Comparison of ENCODE assay signal across 17 cellular contexts in the genomic region with DNA sequence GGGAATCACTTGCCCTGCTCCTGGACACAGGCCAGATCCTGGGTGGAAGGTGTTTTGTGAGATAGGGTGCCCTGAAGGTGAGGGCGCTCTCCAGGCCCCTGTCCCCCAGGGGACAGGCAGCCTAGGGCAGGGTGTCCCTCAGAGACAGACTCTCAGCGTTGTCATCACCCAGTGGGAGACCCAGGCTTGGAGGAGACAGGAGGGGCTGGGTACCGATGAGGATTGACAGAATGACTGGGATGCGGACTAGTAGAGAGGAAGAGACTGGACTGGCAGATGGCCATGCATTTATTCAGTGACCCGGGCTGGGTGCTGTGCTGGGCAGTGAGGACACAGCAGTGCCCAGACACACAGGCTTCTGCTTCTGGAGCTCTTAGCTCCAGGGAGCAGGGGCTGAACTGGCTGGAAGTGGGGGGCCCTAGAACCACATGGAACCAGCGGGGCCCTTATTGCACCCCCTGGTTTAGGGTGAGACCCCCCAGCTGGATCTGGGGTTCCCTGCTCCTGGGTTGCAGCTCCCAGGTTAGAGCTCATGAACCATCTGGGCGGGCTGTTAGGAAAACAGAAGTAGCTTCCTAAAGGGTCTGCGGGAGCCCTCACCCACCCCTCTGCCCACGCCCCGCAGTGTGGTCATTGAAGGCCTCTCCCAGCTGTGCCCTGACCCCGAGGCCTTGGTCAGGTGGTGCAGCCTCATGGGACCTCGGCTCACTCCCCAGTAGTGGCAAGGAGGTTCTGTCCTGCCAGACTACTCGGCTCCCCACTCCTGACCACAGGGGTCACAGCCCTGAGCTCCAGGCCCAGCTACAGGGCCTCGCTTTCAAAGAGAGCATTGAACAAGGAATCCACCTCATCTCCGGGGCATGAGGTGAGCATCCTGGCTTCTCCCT.
A peak's percentile ranks its signal among the peaks of the same experiment; 100 is the strongest.
DNase-seq lines count a peak whose midpoint lies in the region; ATAC-seq and TF ChIP-seq lines count a peak whose summit lies in the region.
"Had no signal": no experiment of that assay in that cellular context is flagged by ENCODE, and none has a peak within 500 bp of the region (broad histone marks: within the 10 kb centered on the region; RNA-seq: fewer than 3 reads in every experiment).

No MANE protein-coding gene starts in this region.

- TF ChIP-seq CTCF in spleen (IDR thresholded peaks at IDR 0.05 in 8 of 11, conservative IDR thresholded peaks at IDR 0.05 in 3 of 11) = no peak

- H3K9me3 Mint-ChIP-seq in effector memory CD8-positive, alpha-beta T cell = no peaks in the 10 kb centered on the region
- H3K9me3 Mint-ChIP-seq: H9 had no signal

- peaks cover 15% of the 10 kb centered on the region for H3K4me1 ChIP-seq in NT2/D1 (ENCODE audit: insufficient read depth, insufficient read length)
- H3K4me1 ChIP-seq in spleen = peaks cover 13 to 43% (median 38%) of the 10 kb centered on the region in 6 donors

- ATAC-seq in effector memory CD8-positive, alpha-beta T cell (replicated peaks) = no peak
- no peak for ATAC-seq in GM19324 (IDR thresholded peaks at IDR 0.05; ENCODE audit: low FRiP score, unreplicated experiment)
- no peak for ATAC-seq in T-helper 17 cell

- H3K4me3 ChIP-seq in NT2/D1 (ENCODE audit: insufficient read length, low read depth) = no peak overlapping the region
- H3K4me3 ChIP-seq in spleen = no peak overlapping the region
- H3K4me3 ChIP-seq: PC-9 had no signal

- peak overlapping the region; percentile 27 to 78 for H3K27ac Mint-ChIP-seq in effector memory CD8-positive, alpha-beta T cell
- H3K27ac Mint-ChIP-seq in T-helper 17 cell = no peak overlapping the region

- peaks cover 11% of the 10 kb centered on the region for H3K36me3 Mint-ChIP-seq in effector memory CD8-positive, alpha-beta T cell (ENCODE audit: insufficient read depth)
- H3K36me3 Mint-ChIP-seq in T-helper 17 cell (ENCODE audit: low read depth) = peaks cover 2% of the 10 kb centered on the region

- no peak overlapping the region for H3K27ac ChIP-seq in spleen
- H3K27ac ChIP-seq: HL-60, KMS-11, PC-9, RWPE1 had no signal

- no peak overlapping the region for H3K4me3 Mint-ChIP-seq in effector memory CD8-positive, alpha-beta T cell
- H3K4me3 Mint-ChIP-seq in T-helper 17 cell = no peak overlapping the region
- H3K4me3 Mint-ChIP-seq: H9 had no signal

- H3K36me3 ChIP-seq in NT2/D1 (ENCODE audit: insufficient read depth, insufficient read length, low read length) (no peaks in the 10 kb centered on the region), spleen (peaks cover 0 to 18% (median 0%) of the 10 kb centered on the region in 6 donors)

- no peaks in the 10 kb centered on the region for H3K27me3 Mint-ChIP-seq in effector memory CD8-positive, alpha-beta T cell
- H3K27me3 Mint-ChIP-seq in T-helper 17 cell = peaks cover 17% of the 10 kb centered on the region

- no peaks in the 10 kb centered on the region for H3K9me3 ChIP-seq in NT2/D1 (ENCODE audit: insufficient read depth, low read length)
- no peaks in the 10 kb centered on the region for H3K9me3 ChIP-seq in spleen
- no peaks in the 10 kb centered on the region for H3K9me3 ChIP-seq in T-helper 17 cell (ENCODE audit: control insufficient read depth, low read length, poor library complexity, severe bottlenecking)

- H3K4me1 Mint-ChIP-seq in effector memory CD8-positive, alpha-beta T cell (ENCODE audit: low read depth in 2 of 2) = peaks cover 22 to 28% of the 10 kb centered on the region in 2 donors
- peaks cover 12% of the 10 kb centered on the region for H3K4me1 Mint-ChIP-seq in T-helper 17 cell

- peak overlapping the region; percentile 21 for H3K9ac ChIP-seq in NT2/D1 (ENCODE audit: insufficient read length, low read depth)
- H3K9ac ChIP-seq: KMS-11 had no signal

- peaks cover 18% of the 10 kb centered on the region for H3K27me3 ChIP-seq in NT2/D1 (ENCODE audit: insufficient read depth, insufficient read length)
- H3K27me3 ChIP-seq in spleen (replicated peaks in 1 of 7) = peaks cover 0 to 20% (median 8%) of the 10 kb centered on the region in 7 donors

- 66 to 90% (median 82%) methylated on average over 11 to 15 of the region's 15 CpGs for WGBS in spleen, 5 donors

- intact Hi-C loops in spleen (cut with DNase I; ENCODE audit: low total_unique reads) = no loop called here

- DNase-seq in NT2/D1 (ENCODE audit: low read depth, low spot score) (no peak), myocyte (ENCODE audit: low read depth) (peak; percentile 41), spleen (peak; percentile 63), NCI-H2196 treated with DMSO at 0.1 percent for 48 hours (lab: John Stamatoyannopoulos, UW; ENCODE audit: unreplicated experiment) (no peak), T-helper 17 cell (no peak), NCI-H2227 treated with DMSO at 0.1 percent for 48 hours (lab: John Stamatoyannopoulos, UW) (no peak)
- DNase-seq in effector memory CD8-positive, alpha-beta T cell = no peak
- DNase-seq: DMS79 treated with DMSO at 0.1 percent for 48 hours, H9, NCI-H1694 treated with DMSO at 0.1 percent for 48 hours, NCI-H226, NCI-H524, PC-9 had no signal

- TF ChIP-seq POLR2A in spleen (IDR thresholded peaks at IDR 0.05) = no peak

Comparison
In these comparisons a context has a peak if more than half of its experiments do, and no peak if none do; other contexts are left out.
1. DNase-seq: peak in myocyte (single experiment) and spleen (single experiment); none in NT2/D1 (single experiment), effector memory CD8-positive, alpha-beta T cell (0 of 3), NCI-H2196 treated with DMSO at 0.1 percent for 48 hours (single experiment), T-helper 17 cell (0 of 3) and NCI-H2227 treated with DMSO at 0.1 percent for 48 hours (single experiment).